ENCODE assay signal across 3 cellular contexts in genomic region chr12:34047855-34048254, GRCh38. TPM values are rescaled to one million over a fixed set of nuclear protein-coding genes. Genes with fewer than 3 reads are reported as not detected.
DNase-seq lines count a peak whose midpoint lies in the region; ATAC-seq and TF ChIP-seq lines count a peak whose summit lies in the region.
"Not testable (repeated sequence)": the region's sequence is repeated elsewhere in the genome, so short reads cannot be mapped to it uniquely, and the experiment has no call there.

No MANE protein-coding gene starts in this region.

- ATAC-seq in left lobe of liver (peak; percentile 72), right lobe of liver (peak in 3 of 4 donors; percentile 31 to 68 (median 38))

- not testable (repeated sequence) for H3K9ac ChIP-seq in liver (ENCODE audit: low read depth in 1 of 2, low read length in 2 of 2)

- DNase-seq in left lobe of liver (ENCODE audit: low spot score) (peak; percentile 57), right lobe of liver (peak in 2 of 3 donors; percentile 49 to 61)

- TF ChIP-seq RAD21 in liver (IDR thresholded peaks at IDR 0.05): not testable (repeated sequence)

- not testable (repeated sequence) for TF ChIP-seq CTCF in liver (IDR thresholded peaks at IDR 0.05; ENCODE audit: low read depth, low read length, missing input control); right lobe of liver (IDR thresholded peaks at IDR 0.05)

- H3K27ac ChIP-seq in liver (ENCODE audit: low read depth in 1 of 2, low read length in 2 of 2); right lobe of liver: not testable (repeated sequence)

- not testable (repeated sequence) for H3K9me3 ChIP-seq in liver (ENCODE audit: control insufficient read depth in 4 of 4, low read length in 3 of 4); right lobe of liver

- not testable (repeated sequence) for H3K4me3 ChIP-seq in liver (ENCODE audit: low read depth in 1 of 3, low read length in 3 of 3); right lobe of liver

- WGBS in liver: 37% methylated on average over 2 of the region's 2 CpGs
- 25% methylated on average over 2 of the region's 2 CpGs for WGBS in right lobe of liver (ENCODE audit: insufficient coverage, low coverage, low lambda C conversion rate, missing lambda C conversion rate)

- not testable (repeated sequence) for H3K36me3 ChIP-seq in liver (ENCODE audit: control insufficient read depth in 4 of 4, insufficient read depth in 3 of 4, low read depth in 1 of 4, low read length in 3 of 4); right lobe of liver

- intact Hi-C loops in right lobe of liver (cut with DNase I): not testable (repeated sequence)

- H3K4me1 ChIP-seq in liver (ENCODE audit: control insufficient read depth in 4 of 4, insufficient read depth in 4 of 4, low read length in 3 of 4); right lobe of liver: not testable (repeated sequence)

- H3K27me3 ChIP-seq in liver (ENCODE audit: control insufficient read depth in 4 of 4, insufficient read depth in 4 of 4, low read length in 3 of 4); right lobe of liver: not testable (repeated sequence)

- not testable (repeated sequence) for TF ChIP-seq POLR2A in right lobe of liver (IDR thresholded peaks at IDR 0.05)

TF ChIP-seq in liver, 16 proteins besides CTCF, POLR2A, EP300 and RAD21:
- TF ChIP-seq HNF4A (conservative IDR thresholded peaks at IDR 0.05): peak; percentile 39 to 49
TF ChIP-seq in liver: peak in this region for 1; not testable (repeated sequence) for 15.

RNA-seq across cellular contexts. Expression of gene ALG10, which starts 25.6 kb away (rescaled TPM):
- total RNA-seq in left lobe of liver (4.2 TPM), liver (10 to 100 TPM in 1 of 2 donors, 1 to 10 TPM in 1; 6.0 to 12.7 TPM), right lobe of liver (1 to 10 TPM; 3.4 to 5.9 (median 4.7) TPM)
- 1 to 10 TPM in 1 of 2 donors, under 1 TPM in 1; 0.44 to 2.3 TPM for polyA plus RNA-seq in liver
